In genomic region chr2:59727191-59727590, GRCh38 we compare ENCODE assay signal across 9 cellular contexts.
"Had no signal": no experiment of that assay in that cellular context is flagged by ENCODE, and none has a peak within 500 bp of the region (broad histone marks: within the 10 kb centered on the region; RNA-seq: fewer than 3 reads in every experiment).

No MANE protein-coding gene starts in this region.

- H3K27ac ChIP-seq: GM23248 had no signal

- H3K4me1 ChIP-seq: HAP-1 had no signal

- DNase-seq: GM23248, GOT3, H7, H9, HCEC 1CT, HFFc6 had no signal

- H3K4me3 Mint-ChIP-seq: GM23338, H9, HFFc6 had no signal

- H2AFZ ChIP-seq: GM23248 had no signal

- ATAC-seq: GM23338, HCT116 had no signal

- H3K4me2 ChIP-seq: GM23338 had no signal

- H3K27ac Mint-ChIP-seq: GM23338, H9, HFFc6 had no signal

- H3K36me3 ChIP-seq: HAP-1 had no signal

- H3K4me3 ChIP-seq: GM23248, GM23338, HAP-1 had no signal

- H3K9me3 ChIP-seq: HAP-1 had no signal

- H3K9me3 Mint-ChIP-seq: GM23338, H9 had no signal

- H3K9ac ChIP-seq: GM23248 had no signal
